Comparison of ENCODE assay signal across 19 cellular contexts in the genomic region with DNA sequence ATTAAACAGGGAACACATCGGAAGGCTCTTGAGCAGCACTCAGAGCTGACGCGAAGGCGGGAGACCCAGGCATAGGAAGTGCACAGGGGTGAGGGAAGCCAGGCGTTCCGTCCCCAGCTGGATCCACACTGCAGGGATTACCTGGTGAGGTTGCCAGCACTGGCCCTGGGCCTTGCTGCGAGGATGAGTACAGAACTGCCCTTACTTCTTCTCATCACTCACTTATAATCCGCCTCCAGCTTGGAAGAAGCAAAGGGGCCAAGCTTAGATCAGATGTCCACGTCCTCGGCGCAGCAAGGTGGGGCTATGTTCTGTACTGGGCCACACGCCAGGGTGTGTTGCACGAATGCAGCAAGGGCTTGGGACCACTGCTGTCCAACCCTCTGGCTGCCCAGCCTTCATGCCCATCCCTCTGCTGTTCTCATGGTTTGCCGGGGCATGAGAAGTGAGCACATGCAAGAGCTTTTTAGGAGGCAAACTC.
DNase-seq lines count a peak whose midpoint lies in the region; ATAC-seq and TF ChIP-seq lines count a peak whose summit lies in the region.
"Had no signal": no experiment of that assay in that cellular context is flagged by ENCODE, and none has a peak within 500 bp of the region (broad histone marks: within the 10 kb centered on the region; RNA-seq: fewer than 3 reads in every experiment).

No MANE protein-coding gene starts in this region.

- no peaks in the 10 kb centered on the region for H3K9me2 ChIP-seq in GM23248 (ENCODE audit: insufficient read depth)

- no peaks in the 10 kb centered on the region for H4K20me1 ChIP-seq in GM23248 (ENCODE audit: insufficient read depth)

- ATAC-seq in left lobe of liver (no peak), GM18909 (IDR thresholded peaks at IDR 0.05; ENCODE audit: poor library complexity, unreplicated experiment) (no peak), GM21515 (IDR thresholded peaks at IDR 0.05; ENCODE audit: unreplicated experiment) (no peak)
- ATAC-seq in stimulated activated naive CD8-positive, alpha-beta T cell treated with anti-CD3 and anti-CD28 coated beads, Interleukin-15, Interleukin-2, amounts not matched to agents 100 U/mL and 50 U/mL, for 24 hours: no peak

- H3K27ac Mint-ChIP-seq in endodermal cell: no peak overlapping the region
- H3K27ac Mint-ChIP-seq in activated T-cell treated with anti-CD3 and anti-CD28 coated beads, Interleukin-2, amount 50 U/mL, for 24 hours: no peak overlapping the region
- H3K27ac Mint-ChIP-seq: activated CD4-positive, alpha-beta T cell treated with anti-CD3 and anti-CD28 coated beads for 36 hours; activated CD8-positive, alpha-beta memory T cell treated with anti-CD3 and anti-CD28 coated beads, Interleukin-2, amount 10 ng/mL, durations not matched to agents 7 days and 5 days; HFFc6 had no signal

- H3K79me2 ChIP-seq in GM23248 (ENCODE audit: insufficient read depth): no peaks in the 10 kb centered on the region

- H3K4me3 ChIP-seq in GM23248: peak overlapping the region; percentile 34
- H3K4me3 ChIP-seq in endodermal cell (ENCODE audit: low read length): no peak overlapping the region
- H3K4me3 ChIP-seq in sigmoid colon: no peak overlapping the region
- H3K4me3 ChIP-seq: dorsolateral prefrontal cortex, vagina had no signal

- WGBS in GM23248 (ENCODE audit: low coverage in 1 of 2, low lambda C conversion rate in 2 of 2, missing lambda C conversion rate in 2 of 2), 2 experiments: 16 to 18% methylated on average over 14 of the region's 14 CpGs
- WGBS in endodermal cell (ENCODE audit: insufficient coverage in 1 of 2, insufficient read length in 1 of 2), 2 experiments: 93 to 96% methylated on average over 6 to 14 of the region's 14 CpGs
- WGBS in sigmoid colon, 2 donors: 76 to 88% methylated on average over 14 of the region's 14 CpGs

- no peaks in the 10 kb centered on the region for H3K36me3 Mint-ChIP-seq in endodermal cell (ENCODE audit: low read depth)
- no peaks in the 10 kb centered on the region for H3K36me3 Mint-ChIP-seq in activated T-cell treated with anti-CD3 and anti-CD28 coated beads, Interleukin-2, amount 50 U/mL, for 24 hours (ENCODE audit: low read depth)
- H3K36me3 Mint-ChIP-seq: activated CD8-positive, alpha-beta memory T cell treated with anti-CD3 and anti-CD28 coated beads, Interleukin-2, amount 10 ng/mL, durations not matched to agents 7 days and 5 days had no signal

- TF ChIP-seq CTCF in endodermal cell (conservative IDR thresholded peaks at IDR 0.05) (no peak), sigmoid colon (IDR thresholded peaks at IDR 0.05) (no peak)

- H3K4me2 ChIP-seq in GM23248 (ENCODE audit: unreplicated experiment): peak overlapping the region; percentile 65

- DNase-seq in GM23248 (peak; percentile 37), endodermal cell (peak; percentile 35), left lobe of liver (ENCODE audit: low spot score) (peak; percentile 36), sigmoid colon (peak; percentile 66)
- DNase-seq in stimulated activated naive CD8-positive, alpha-beta T cell treated with anti-CD3 and anti-CD28 coated beads, Interleukin-15, Interleukin-2, amounts not matched to agents 100 U/mL and 50 U/mL, for 24 hours: no peak
- no peak for DNase-seq in activated T-cell treated with anti-CD3 and anti-CD28 coated beads, Interleukin-2, amount 50 U/mL, for 24 hours
- DNase-seq: activated CD8-positive, alpha-beta memory T cell treated with anti-CD3 and anti-CD28 coated beads, Interleukin-2, amount 10 ng/mL, durations not matched to agents 7 days and 5 days; HFFc6; NCI-H2081 treated with DMSO at 0.1 percent for 48 hours; NCI-H510A; stimulated activated CD4-positive, alpha-beta T cell treated with anti-CD3 and anti-CD28 coated beads, Interleukin-12 subunit alpha, Interleukin-12 subunit beta, amount 100 ng/mL, for 4 hours had no signal

- peaks cover 10% of the 10 kb centered on the region for H3K9me3 Mint-ChIP-seq in endodermal cell
- no peaks in the 10 kb centered on the region for H3K9me3 Mint-ChIP-seq in activated T-cell treated with anti-CD3 and anti-CD28 coated beads, Interleukin-2, amount 50 U/mL, for 24 hours
- H3K9me3 Mint-ChIP-seq: HFFc6 had no signal

- TF ChIP-seq EP300 in sigmoid colon (IDR thresholded peaks at IDR 0.05): no peak

- H3K9ac ChIP-seq in GM23248 (peak overlapping the region; percentile 16; the same call in 1 of the 2 replicates), endodermal cell (ENCODE audit: extremely low read depth, low read length, poor library complexity, severe bottlenecking) (no peak overlapping the region)

- no peak for TF ChIP-seq POLR2A in sigmoid colon (IDR thresholded peaks at IDR 0.05)

- intact Hi-C loops in sigmoid colon (cut with DNase I): loop anchor here (10.0 kb wide), 1 partner anchor 124 kb away; a partner anchor contains a TSS

- H3K27me3 Mint-ChIP-seq in endodermal cell (ENCODE audit: insufficient read depth): peaks cover 10% of the 10 kb centered on the region
- H3K27me3 Mint-ChIP-seq in activated T-cell treated with anti-CD3 and anti-CD28 coated beads, Interleukin-2, amount 50 U/mL, for 24 hours: peaks cover 4% of the 10 kb centered on the region

- H3K27ac ChIP-seq in GM23248: no peak overlapping the region
- H3K27ac ChIP-seq in endodermal cell (ENCODE audit: low read depth, low read length): no peak overlapping the region
- H3K27ac ChIP-seq in sigmoid colon: no peak overlapping the region
- H3K27ac ChIP-seq: C4-2B, dorsolateral prefrontal cortex, RWPE1, vagina had no signal

- H3K27me3 ChIP-seq in GM23248 (replicated peaks; ENCODE audit: insufficient read depth): no peaks in the 10 kb centered on the region
- no peaks in the 10 kb centered on the region for H3K27me3 ChIP-seq in endodermal cell (ENCODE audit: control insufficient read depth, insufficient read depth, low read length, poor library complexity, severe bottlenecking)
- no peaks in the 10 kb centered on the region for H3K27me3 ChIP-seq in sigmoid colon
- H3K27me3 ChIP-seq: vagina had no signal

- peaks cover 11% of the 10 kb centered on the region for H3K4me1 Mint-ChIP-seq in endodermal cell
- peaks cover 11% of the 10 kb centered on the region for H3K4me1 Mint-ChIP-seq in activated T-cell treated with anti-CD3 and anti-CD28 coated beads, Interleukin-2, amount 50 U/mL, for 24 hours (ENCODE audit: low read depth)

- H3K36me3 ChIP-seq in GM23248 (ENCODE audit: low read depth) (no peaks in the 10 kb centered on the region), endodermal cell (ENCODE audit: control insufficient read depth, insufficient read depth, low read length) (no peaks in the 10 kb centered on the region), sigmoid colon (no peaks in the 10 kb centered on the region)
- H3K36me3 ChIP-seq: vagina had no signal

- in situ Hi-C loops in GM23248 (cut with MboI): loop anchor here (10.0 to 25.0 kb wide), 3 partner anchors 364 to 894 kb away; no protein-coding TSS in a partner anchor

- no peak overlapping the region for H3K4me3 Mint-ChIP-seq in endodermal cell
- no peak overlapping the region for H3K4me3 Mint-ChIP-seq in activated T-cell treated with anti-CD3 and anti-CD28 coated beads, Interleukin-2, amount 50 U/mL, for 24 hours
- H3K4me3 Mint-ChIP-seq: activated CD4-positive, alpha-beta T cell treated with anti-CD3 and anti-CD28 coated beads for 36 hours; activated CD8-positive, alpha-beta memory T cell treated with anti-CD3 and anti-CD28 coated beads, Interleukin-2, amount 10 ng/mL, durations not matched to agents 7 days and 5 days; activated naive CD8-positive, alpha-beta T cell treated with anti-CD3 and anti-CD28 coated beads, Interleukin-2, amount 50 U/mL, for 24 hours; HFFc6 had no signal

- H2AFZ ChIP-seq in GM23248: peak overlapping the region; percentile 60

- H3K4me1 ChIP-seq in GM23248 (ENCODE audit: insufficient read depth) (peaks cover 12% of the 10 kb centered on the region), endodermal cell (ENCODE audit: control insufficient read depth, insufficient read depth, low read length) (no peaks in the 10 kb centered on the region), sigmoid colon (peaks cover 0 to 18% (median 8%) of the 10 kb centered on the region in 4 donors)
- H3K4me1 ChIP-seq: vagina had no signal

- no peaks in the 10 kb centered on the region for H3K9me3 ChIP-seq in GM23248 (ENCODE audit: low read depth)
- H3K9me3 ChIP-seq in endodermal cell (ENCODE audit: control insufficient read depth, low read length): peaks cover 18% of the 10 kb centered on the region
- no peaks in the 10 kb centered on the region for H3K9me3 ChIP-seq in sigmoid colon
- H3K9me3 ChIP-seq: vagina had no signal

- peaks cover 18% of the 10 kb centered on the region; the same call in 1 of the 2 replicates for H3F3A ChIP-seq in GM23248 (ENCODE audit: insufficient read depth)

Comparison
In these comparisons a context has a peak if more than half of its experiments do, and no peak if none do; other contexts are left out.
1. DNase-seq: peak in GM23248 (single experiment), endodermal cell (single experiment), left lobe of liver (single experiment) and sigmoid colon (single experiment); none in stimulated activated naive CD8-positive, alpha-beta T cell treated with anti-CD3 and anti-CD28 coated beads, Interleukin-15, Interleukin-2, amounts not matched to agents 100 U/mL and 50 U/mL, for 24 hours (single experiment) and activated T-cell treated with anti-CD3 and anti-CD28 coated beads, Interleukin-2, amount 50 U/mL, for 24 hours (single experiment).